ENCODE assay signal across 10 cellular contexts in genomic region chr6:157228421-157229218, GRCh38.
DNase-seq lines count a peak whose midpoint lies in the region; ATAC-seq and TF ChIP-seq lines count a peak whose summit lies in the region.
"Had no signal": no experiment of that assay in that cellular context is flagged by ENCODE, and none has a peak within 500 bp of the region (broad histone marks: within the 10 kb centered on the region; RNA-seq: fewer than 3 reads in every experiment).

No MANE protein-coding gene starts in this region.

- H3K27me3 ChIP-seq in left ventricle myocardium inferior (ENCODE audit: low read depth) (no peaks in the 10 kb centered on the region), upper lobe of right lung (peaks cover 8% of the 10 kb centered on the region), SJCRH30 (no peaks in the 10 kb centered on the region; the same call in 1 of the 2 replicates)

- TF ChIP-seq CTCF in left ventricle myocardium inferior (IDR thresholded peaks at IDR 0.05; ENCODE audit: borderline replicate concordance) (no peak), upper lobe of right lung (IDR thresholded peaks at IDR 0.05) (no peak)

- intact Hi-C loops in left ventricle myocardium inferior (cut with micrococcal nuclease), result loop anchor here (10.0 kb wide), 1 partner anchor 46 kb away; no protein-coding TSS in a partner anchor
- intact Hi-C loops in left cardiac atrium (cut with DNase I), result no loop called here
- intact Hi-C loops in upper lobe of right lung (cut with DNase I), result no loop called here

- DNase-seq in left ventricle myocardium inferior (no peak), left cardiac atrium (no peak), NCI-H2171 (lab: John Stamatoyannopoulos, UW) (peak; percentile 96), cerebellum (ENCODE audit: low spot score) (peak; percentile 83), upper lobe of right lung (peak; percentile 55), SJCRH30 (no peak), T-helper 9 cell (no peak)

- no peak overlapping the region for H3K4me3 ChIP-seq in left ventricle myocardium inferior
- no peak overlapping the region for H3K4me3 ChIP-seq in upper lobe of right lung
- no peak overlapping the region for H3K4me3 ChIP-seq in SJCRH30
- H3K4me3 ChIP-seq: prostate gland had no signal

- H3K9me3 ChIP-seq in left ventricle myocardium inferior (replicated peaks), result no peaks in the 10 kb centered on the region
- no peaks in the 10 kb centered on the region for H3K9me3 ChIP-seq in upper lobe of right lung
- H3K9me3 ChIP-seq in SJCRH30 (replicated peaks), result no peaks in the 10 kb centered on the region
- H3K9me3 ChIP-seq: prostate gland had no signal

- no peak for ATAC-seq in left cardiac atrium
- ATAC-seq in upper lobe of right lung, result no peak
- ATAC-seq in GM18511 (IDR thresholded peaks at IDR 0.05; ENCODE audit: unreplicated experiment), result no peak

- no peaks in the 10 kb centered on the region for H3K36me3 ChIP-seq in left ventricle myocardium inferior
- H3K36me3 ChIP-seq in upper lobe of right lung, result no peaks in the 10 kb centered on the region
- no peaks in the 10 kb centered on the region for H3K36me3 ChIP-seq in SJCRH30
- H3K36me3 ChIP-seq: prostate gland had no signal

- H3K27ac ChIP-seq in left ventricle myocardium inferior (replicated peaks) (peak overlapping the region; percentile 19), upper lobe of right lung (no peak overlapping the region), SJCRH30 (no peak overlapping the region)
- H3K27ac ChIP-seq: prostate gland, VCaP had no signal

- peaks cover 28% of the 10 kb centered on the region for H3K4me1 ChIP-seq in left ventricle myocardium inferior
- no peaks in the 10 kb centered on the region for H3K4me1 ChIP-seq in upper lobe of right lung
- peaks cover 11% of the 10 kb centered on the region for H3K4me1 ChIP-seq in SJCRH30
- H3K4me1 ChIP-seq: prostate gland had no signal

Comparison
In these comparisons a context has a peak if more than half of its experiments do, and no peak if none do; other contexts are left out.
1. DNase-seq: peak in NCI-H2171 (single experiment), cerebellum (single experiment) and upper lobe of right lung (single experiment); none in left ventricle myocardium inferior (single experiment), left cardiac atrium (single experiment), SJCRH30 (0 of 2) and T-helper 9 cell (single experiment).